In genomic region chr10:6649107-6649720, GRCh38 we compare ENCODE assay signal across 1 cellular context.
TF ChIP-seq lines count a peak whose summit lies in the region.

No MANE protein-coding gene starts in this region.

TF ChIP-seq in H1, 55 proteins besides CTCF, POLR2A, EP300 and RAD21:
- TF ChIP-seq MAX (IDR thresholded peaks at IDR 0.05) (no peak), HDAC6 (IDR thresholded peaks at IDR 0.05; ENCODE audit: low read depth, low read length) (no peak), CHD7 (IDR thresholded peaks at IDR 0.05; ENCODE audit: insufficient replicate concordance, low read length) (no peak), POU5F1 (IDR thresholded peaks at IDR 0.05; ENCODE audit: low read depth, low read length) (no peak), RXRA (IDR thresholded peaks at IDR 0.05; ENCODE audit: insufficient read depth, low read depth, low read length) (no peak), CEBPB (IDR thresholded peaks at IDR 0.05; ENCODE audit: low read depth, low read length) (no peak), JUND (IDR thresholded peaks at IDR 0.05; ENCODE audit: low read length) (no peak), BACH1 (IDR thresholded peaks at IDR 0.05; ENCODE audit: low read length) (no peak), SUZ12 (IDR thresholded peaks at IDR 0.05; ENCODE audit: low read length) (no peak), ZNF274 (IDR thresholded peaks at IDR 0.05; ENCODE audit: borderline replicate concordance, extremely low read depth, low read length) (no peak), MAFK (IDR thresholded peaks at IDR 0.05; ENCODE audit: low read depth, low read length) (no peak), EGR1 (IDR thresholded peaks at IDR 0.05; ENCODE audit: borderline replicate concordance, low read depth, low read length) (no peak), YY1 (IDR thresholded peaks at IDR 0.05; ENCODE audit: low read depth, low read length) (no peak), RBBP5 (IDR thresholded peaks at IDR 0.05; ENCODE audit: borderline replicate concordance, low read depth, low read length) (no peak), GTF2F1 (IDR thresholded peaks at IDR 0.05; ENCODE audit: borderline replicate concordance, low read depth, low read length) (no peak), RFX5 (IDR thresholded peaks at IDR 0.05; ENCODE audit: borderline replicate concordance, low read depth, low read length) (no peak), PHF8 (conservative IDR thresholded peaks at IDR 0.05; ENCODE audit: low read depth, low read length) (no peak), BRCA1 (IDR thresholded peaks at IDR 0.05; ENCODE audit: low read depth, low read length) (no peak), CBX8 (IDR thresholded peaks at IDR 0.05; ENCODE audit: borderline replicate concordance, low read depth, low read length) (no peak), NRF1 (IDR thresholded peaks at IDR 0.05; ENCODE audit: low read depth, low read length) (no peak)
